Comparison of ENCODE assay signal across 8 cellular contexts in genomic region chr10:132036887-132037675, GRCh38. TPM values are rescaled to one million over a fixed set of nuclear protein-coding genes. Genes with fewer than 3 reads are reported as not detected.
A peak's percentile ranks its signal among the peaks of the same experiment; 100 is the strongest.
DNase-seq lines count a peak whose midpoint lies in the region; ATAC-seq, FAIRE-seq and TF ChIP-seq lines count a peak whose summit lies in the region.

No MANE protein-coding gene starts in this region.

- H3K27ac Mint-ChIP-seq in brain = peak overlapping the region in 4 of 5 experiments; percentile 75 to 88 (median 80)

- peaks cover 0 to 24% (median 10%) of the 10 kb centered on the region in 5 experiments for H3K9me3 Mint-ChIP-seq in brain

- H3K9me3 ChIP-seq in keratinocyte (ENCODE audit: control insufficient read depth, low read depth, low read length) (no peaks in the 10 kb centered on the region), spleen (no peaks in the 10 kb centered on the region)

- TF ChIP-seq POLR2A in spleen (IDR thresholded peaks at IDR 0.05) = no peak

- peaks cover 35% of the 10 kb centered on the region for H3K27me3 ChIP-seq in keratinocyte (ENCODE audit: control insufficient read depth, extremely low read depth, insufficient read depth, low read length)
- peaks cover 0 to 96% (median 50%) of the 10 kb centered on the region in 7 donors for H3K27me3 ChIP-seq in spleen (replicated peaks in 1 of 7)

- 3 to 8% (median 4%) methylated on average over 22 to 44 of the region's 44 CpGs for WGBS in spleen, 5 donors

- TF ChIP-seq CTCF in brain (conservative IDR thresholded peaks at IDR 0.05) (peak in 1 of 2 experiments; percentile 23), keratinocyte (optimal IDR thresholded peaks at IDR 0.05 in 1 of 3, IDR thresholded peaks at IDR 0.05 in 1 of 3, conservative IDR thresholded peaks at IDR 0.05 in 1 of 3; ENCODE audit: extremely low read depth in 1 of 3, insufficient read depth in 2 of 3, low read length in 3 of 3) (peak in 1 of 3 experiments; percentile 20), spleen (IDR thresholded peaks at IDR 0.05 in 8 of 11, conservative IDR thresholded peaks at IDR 0.05 in 3 of 11) (no peak)

- DNase-seq in HEK293T (ENCODE audit: extremely low spot score) (peak; percentile 50), keratinocyte (ENCODE audit: low read depth, low spot score) (no peak), spleen (peak; percentile 36), activated gamma-delta T cell treated with Interleukin-2 at 50 U/mL for 16 hours (no peak)

- no peak overlapping the region for H3K4me2 ChIP-seq in keratinocyte (ENCODE audit: control insufficient read depth, extremely low read depth, insufficient read depth, low read depth, low read length)

- no peak overlapping the region for H2AFZ ChIP-seq in keratinocyte (ENCODE audit: control insufficient read depth, low read length)

- H3K79me2 ChIP-seq in keratinocyte (ENCODE audit: control insufficient read depth, insufficient read depth, low read length) = no peaks in the 10 kb centered on the region

- no peak for ATAC-seq in HG02885 (IDR thresholded peaks at IDR 0.05; ENCODE audit: poor library complexity, unreplicated experiment)
- no peak for ATAC-seq in HG03571 (IDR thresholded peaks at IDR 0.05; ENCODE audit: unreplicated experiment)
- no peak for ATAC-seq in HG02840 (IDR thresholded peaks at IDR 0.05; ENCODE audit: low FRiP score, unreplicated experiment)

- H3K9ac ChIP-seq in keratinocyte (ENCODE audit: control insufficient read depth, extremely low read depth, insufficient read depth, low read length) = no peak overlapping the region

- intact Hi-C loops in spleen (cut with DNase I; ENCODE audit: low total_unique reads) = no loop called here

- H3K36me3 ChIP-seq in keratinocyte (ENCODE audit: control insufficient read depth in 2 of 2, extremely low read depth in 1 of 2, insufficient read depth in 2 of 2, low read length in 2 of 2) (no peaks in the 10 kb centered on the region), spleen (no peaks in the 10 kb centered on the region)

- FAIRE-seq in keratinocyte (lab: Jason Lieb, UNC) = no peak

- H3K27me3 Mint-ChIP-seq in brain = peaks cover 86% of the 10 kb centered on the region

- peak overlapping the region; percentile 81 to 85 (median 81) for H3K4me3 Mint-ChIP-seq in brain

- H4K20me1 ChIP-seq in keratinocyte (ENCODE audit: control insufficient read depth, extremely low read depth, insufficient read depth, low read length) = no peaks in the 10 kb centered on the region

- H3K36me3 Mint-ChIP-seq in brain = no peaks in the 10 kb centered on the region

- no peak overlapping the region for H3K27ac ChIP-seq in keratinocyte (ENCODE audit: control insufficient read depth, insufficient read depth, low read length)
- no peak overlapping the region for H3K27ac ChIP-seq in spleen

- peaks cover 15% of the 10 kb centered on the region for H3K4me1 Mint-ChIP-seq in brain

- POLR2A ChIA-PET in HEK293T (lab: Yijun Ruan, JAX) = interaction anchor here (0.6 kb wide), 1 partner anchor 61 kb away, joined by 3 read pairs; no protein-coding TSS in a partner anchor

- dilution Hi-C loops in keratinocyte (cut with MboI; ENCODE audit: extremely low pct_ligation_motif_present, low sequenced_read_pairs) = no loop called here

- no peaks in the 10 kb centered on the region for H3K4me1 ChIP-seq in keratinocyte (ENCODE audit: control insufficient read depth, extremely low read depth, insufficient read depth, low read length)
- peaks cover 0 to 18% (median 11%) of the 10 kb centered on the region in 6 donors for H3K4me1 ChIP-seq in spleen

- CTCF ChIA-PET in HEK293T (lab: Yijun Ruan, JAX) = no interaction called here

- H3K9me1 ChIP-seq in keratinocyte (ENCODE audit: control insufficient read depth, extremely low read depth, insufficient read depth, low read length) = no peaks in the 10 kb centered on the region

- H3K4me3 ChIP-seq in keratinocyte (ENCODE audit: control insufficient read depth in 2 of 3, extremely low read depth in 1 of 3, insufficient read depth in 2 of 3, low read depth in 1 of 3, low read length in 3 of 3) (peak overlapping the region in 2 of 3 experiments; percentile 22 to 32), spleen (peak overlapping the region in 6 of 8 donors; percentile 15 to 60 (median 28))

TF ChIP-seq in HEK293T, 16 proteins besides CTCF, POLR2A, EP300 and RAD21:
- TF ChIP-seq HDGF (IDR thresholded peaks at IDR 0.05; ENCODE audit: borderline replicate concordance) = no peak
- TF ChIP-seq FOXK2 (IDR thresholded peaks at IDR 0.05) = no peak
- TF ChIP-seq LEF1 (IDR thresholded peaks at IDR 0.05; ENCODE audit: borderline replicate concordance) = no peak
- TF ChIP-seq ARNT (IDR thresholded peaks at IDR 0.05) = no peak
- TF ChIP-seq ELF4 (IDR thresholded peaks at IDR 0.05) = no peak
- TF ChIP-seq TARDBP (IDR thresholded peaks at IDR 0.05) = no peak
- no peak for TF ChIP-seq BHLHE40 (IDR thresholded peaks at IDR 0.05; ENCODE audit: borderline replicate concordance)
- TF ChIP-seq L3MBTL2 (conservative IDR thresholded peaks at IDR 0.05) = no peak
- TF ChIP-seq NFRKB (IDR thresholded peaks at IDR 0.05) = no peak
- TF ChIP-seq PKNOX1 (IDR thresholded peaks at IDR 0.05) = no peak
- TF ChIP-seq SP1 (IDR thresholded peaks at IDR 0.05) = no peak
- TF ChIP-seq FOXM1 (IDR thresholded peaks at IDR 0.05; ENCODE audit: borderline replicate concordance) = no peak
- TF ChIP-seq ZNF384 (IDR thresholded peaks at IDR 0.05) = no peak
- no peak for TF ChIP-seq FOXA1 (IDR thresholded peaks at IDR 0.05)
- TF ChIP-seq CTBP1 (IDR thresholded peaks at IDR 0.05; ENCODE audit: borderline replicate concordance) = no peak
- TF ChIP-seq SUZ12 (IDR thresholded peaks at IDR 0.05) = no peak

RNA-seq across cellular contexts. Expression of gene JAKMIP3, which starts 28.7 kb away (rescaled TPM):
- polyA plus RNA-seq in brain (ENCODE audit: insufficient read depth, low read depth, low replicate concordance) (1.0 TPM), keratinocyte (0.02 to 0.06 TPM (median 0.05 TPM) in 3 replicates), spleen (under 1 TPM; 0.06 to 0.13 (median 0.13) TPM)
- polyA plus RNA-seq in keratinocyte (2011; ENCODE audit: low read depth) = 0.09 TPM
- polyA plus RNA-seq in keratinocyte (2011; cell fraction: cytosol; rRNA removed) = 0.03 and 0.06 TPM in 2 replicates
- 0.46 and 0.56 TPM in 2 replicates for polyA plus RNA-seq in keratinocyte (2011; cell fraction: nucleus; rRNA removed)
- 0.03 TPM in 1 of 2 replicates, not detected in the other for polyA plus RNA-seq in keratinocyte (2012; ENCODE audit: low replicate concordance)
- 0.10 TPM in 1 of 3 replicates, not detected in the others for polyA minus RNA-seq in keratinocyte
- polyA minus RNA-seq in keratinocyte (2011; cell fraction: cytosol; rRNA and poly(A)+ RNA removed) = not detected
- 0.16 TPM in 1 of 2 replicates, not detected in the other for polyA minus RNA-seq in keratinocyte (2011; cell fraction: nucleus; rRNA and poly(A)+ RNA removed)
- total RNA-seq in spleen = under 1 TPM; 0.13 to 0.92 (median 0.44) TPM

RNA-seq across cellular contexts. Expression of gene BNIP3, which starts 55.4 kb away (rescaled TPM):
- polyA plus RNA-seq in brain (ENCODE audit: insufficient read depth, low read depth, low replicate concordance) (43.7 TPM), keratinocyte (42.7 to 77.9 TPM (median 55.2 TPM) in 3 replicates), spleen (1 to 10 TPM; 4.2 to 8.4 (median 6.4) TPM)
- polyA plus RNA-seq in keratinocyte (2011; ENCODE audit: low read depth) = 45.3 TPM
- polyA plus RNA-seq in keratinocyte (2011; cell fraction: cytosol; rRNA removed) = 55.0 and 56.0 TPM in 2 replicates
- polyA plus RNA-seq in keratinocyte (2011; cell fraction: nucleus; rRNA removed) = 32.1 and 38.4 TPM in 2 replicates
- polyA plus RNA-seq in keratinocyte (2012; ENCODE audit: low replicate concordance) = 42.5 and 44.9 TPM in 2 replicates
- polyA minus RNA-seq in keratinocyte = 11.4 to 26.2 TPM (median 18.2 TPM) in 3 replicates
- 45.1 TPM for polyA minus RNA-seq in keratinocyte (2011; cell fraction: cytosol; rRNA and poly(A)+ RNA removed)
- 12.8 and 14.2 TPM in 2 replicates for polyA minus RNA-seq in keratinocyte (2011; cell fraction: nucleus; rRNA and poly(A)+ RNA removed)
- total RNA-seq in spleen = 10 to 100 TPM; 13.9 to 42.6 (median 36.9) TPM

Comparison
In these comparisons a context has a peak if more than half of its experiments do, and no peak if none do; other contexts are left out.
1. DNase-seq: peak in HEK293T (single experiment) and spleen (single experiment); none in keratinocyte (single experiment) and activated gamma-delta T cell treated with Interleukin-2 at 50 U/mL for 16 hours (single experiment).